In the genomic region with DNA sequence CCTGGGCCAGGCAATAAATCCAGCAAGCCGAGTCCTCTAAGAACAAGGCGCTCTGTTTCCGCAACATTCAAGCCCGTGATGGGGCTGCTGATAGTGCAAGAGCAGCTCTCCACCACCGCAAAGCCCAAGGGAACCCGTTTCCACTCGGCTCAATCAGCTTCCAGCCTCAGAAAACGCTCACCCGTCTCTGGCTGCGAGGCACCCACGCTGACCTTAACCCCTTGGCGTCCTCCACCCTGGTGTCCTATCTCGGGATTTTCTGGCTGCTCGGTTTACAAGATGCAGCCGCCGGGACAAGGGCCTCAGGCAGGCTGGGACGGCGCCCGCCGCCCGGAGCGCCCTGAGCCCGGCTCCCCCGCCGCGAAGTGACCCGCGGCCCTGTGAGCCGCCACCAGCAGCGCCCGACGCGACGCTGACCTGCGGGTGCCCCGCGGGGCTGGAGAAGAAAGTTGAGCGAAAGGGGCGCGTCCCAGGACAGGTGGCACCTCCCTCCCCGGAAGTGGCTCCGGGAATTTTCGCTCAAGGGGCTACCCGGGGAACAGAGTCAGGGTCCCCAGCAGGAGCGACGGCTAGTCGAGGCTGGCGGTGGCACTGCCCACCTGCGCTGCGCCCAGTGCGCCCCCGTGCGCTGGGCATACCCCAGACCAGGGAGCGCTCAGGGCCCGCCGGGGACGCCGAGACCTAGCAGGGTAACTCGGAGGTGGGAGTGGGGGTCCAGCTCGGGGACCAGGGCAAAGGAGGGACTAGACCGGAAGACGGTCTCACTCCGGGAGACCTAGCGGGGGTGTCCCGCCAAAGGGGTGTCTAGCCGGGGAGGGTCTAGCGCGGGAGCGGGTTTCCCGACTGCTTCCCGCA, we compare ENCODE assay signal across 1 cellular context.
TF ChIP-seq lines count a peak whose summit lies in the region.

No MANE protein-coding gene starts in this region.

TF ChIP-seq in K562, 482 proteins besides CTCF, POLR2A, EP300 and RAD21 (continued from another document):
- TF ChIP-seq CBX3 (IDR thresholded peaks at IDR 0.05; ENCODE audit: borderline replicate concordance in 1 of 2, low read length in 2 of 2) (no peak), ATF1 (CRISPR knock-in tag; IDR thresholded peaks at IDR 0.05) (no peak), ATF1 (tag; IDR thresholded peaks at IDR 0.05) (0 out of 2 replicates have a peak, but pooled peaks have one; percentile 14), HNRNPL (IDR thresholded peaks at IDR 0.05; ENCODE audit: low read depth, low read length) (0 out of 2 replicates have a peak, but pooled peaks have one; percentile 45), SOX6 (IDR thresholded peaks at IDR 0.05) (no peak), ZNF133 (CRISPR knock-in tag; IDR thresholded peaks at IDR 0.05) (no peak), KLF13 (tag; IDR thresholded peaks at IDR 0.05; ENCODE audit: borderline replicate concordance, low read depth) (no peak), FOXJ3 (CRISPR knock-in tag; IDR thresholded peaks at IDR 0.05) (no peak), SMARCA5 (IDR thresholded peaks at IDR 0.05) (no peak), TEAD1 (CRISPR knock-in tag; IDR thresholded peaks at IDR 0.05) (no peak), JUND (IDR thresholded peaks at IDR 0.05; ENCODE audit: borderline replicate concordance, low read depth, low read length) (no peak), JUND (tag; IDR thresholded peaks at IDR 0.05; ENCODE audit: borderline replicate concordance, low read depth, low read length) (no peak), E2F6 (IDR thresholded peaks at IDR 0.05; ENCODE audit: borderline replicate concordance in 1 of 2, extremely low read depth in 1 of 2, insufficient read depth in 1 of 2, insufficient read length in 1 of 2, low read depth in 1 of 2, low read length in 1 of 2, poor library complexity in 1 of 2, severe bottlenecking in 1 of 2) (peak in 1 of 2 experiments; percentile 37), SMAD4 (CRISPR knock-in tag; conservative IDR thresholded peaks at IDR 0.05) (0 out of 2 replicates have a peak, but pooled peaks have one; percentile 24), HDAC3 (IDR thresholded peaks at IDR 0.05; ENCODE audit: borderline replicate concordance, partially characterized antibody) (no peak), BCOR (IDR thresholded peaks at IDR 0.05) (0 out of 2 replicates have a peak, but pooled peaks have one; percentile 3), ADNP (tag; IDR thresholded peaks at IDR 0.05) (peak; percentile 41; the same call in 1 of the 2 replicates), PRDM10 (IDR thresholded peaks at IDR 0.05; ENCODE audit: partially characterized antibody) (peak; percentile 78), L3MBTL2 (IDR thresholded peaks at IDR 0.05) (peak; percentile 56; the same call in 1 of the 2 replicates), GATA2 (CRISPR knock-in tag; IDR thresholded peaks at IDR 0.05) (peak; percentile 53; the same call in 1 of the 2 replicates), ZNF384 (IDR thresholded peaks at IDR 0.05; ENCODE audit: low read depth, low read length) (no peak), SP2 (IDR thresholded peaks at IDR 0.05; ENCODE audit: extremely low read depth, low read depth, low read length, poor library complexity, severe bottlenecking) (no peak), CHD4 (IDR thresholded peaks at IDR 0.05; ENCODE audit: insufficient read depth, insufficient replicate concordance, low read depth, low read length, poor library complexity, severe bottlenecking) (peak; percentile 12), ZNF395 (CRISPR knock-in tag; IDR thresholded peaks at IDR 0.05) (no peak), SRF (CRISPR knock-in tag; IDR thresholded peaks at IDR 0.05) (no peak), RBFOX2 (IDR thresholded peaks at IDR 0.05; ENCODE audit: low read depth, low read length) (peak; percentile 32; the same call in 1 of the 2 replicates), FIP1L1 (IDR thresholded peaks at IDR 0.05; ENCODE audit: low read depth, low read length, poor library complexity, severe bottlenecking) (no peak), ESRRA (IDR thresholded peaks at IDR 0.05; ENCODE audit: borderline replicate concordance, low read depth) (peak; percentile 44)
- TF ChIP-seq, protein P1, sequence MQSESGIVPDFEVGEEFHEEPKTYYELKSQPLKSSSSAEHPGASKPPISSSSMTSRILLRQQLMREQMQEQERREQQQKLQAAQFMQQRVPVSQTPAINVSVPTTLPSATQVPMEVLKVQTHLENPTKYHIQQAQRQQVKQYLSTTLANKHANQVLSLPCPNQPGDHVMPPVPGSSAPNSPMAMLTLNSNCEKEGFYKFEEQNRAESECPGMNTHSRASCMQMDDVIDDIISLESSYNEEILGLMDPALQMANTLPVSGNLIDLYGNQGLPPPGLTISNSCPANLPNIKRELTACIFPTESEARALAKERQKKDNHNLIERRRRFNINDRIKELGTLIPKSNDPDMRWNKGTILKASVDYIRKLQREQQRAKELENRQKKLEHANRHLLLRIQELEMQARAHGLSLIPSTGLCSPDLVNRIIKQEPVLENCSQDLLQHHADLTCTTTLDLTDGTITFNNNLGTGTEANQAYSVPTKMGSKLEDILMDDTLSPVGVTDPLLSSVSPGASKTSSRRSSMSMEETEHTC (IDR thresholded peaks at IDR 0.05) = no peak
